In the genomic region with DNA sequence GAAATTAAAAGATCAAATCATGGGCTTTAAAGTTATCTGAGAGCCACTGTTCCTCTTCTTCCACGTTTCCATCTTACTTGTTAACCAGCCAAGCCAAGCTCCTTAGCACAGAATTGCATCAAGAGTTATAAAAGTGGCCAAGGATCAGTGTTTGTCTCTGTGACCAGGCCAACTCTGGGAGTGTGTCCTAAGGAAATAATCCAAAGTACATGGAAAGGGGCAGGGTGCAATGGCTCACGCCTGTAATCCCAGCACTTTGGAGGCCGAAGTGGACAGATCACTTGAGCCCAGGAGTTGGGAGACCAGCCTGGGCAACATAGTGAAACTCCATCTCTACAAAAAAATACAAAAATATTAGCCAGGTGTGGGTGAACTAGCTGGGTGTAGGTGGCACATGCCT, we compare ENCODE assay signal across 25 cellular contexts. TPM values are rescaled to one million over a fixed set of nuclear protein-coding genes. Genes with fewer than 3 reads are reported as not detected.
DNase-seq lines count a peak whose midpoint lies in the region; ATAC-seq, FAIRE-seq and TF ChIP-seq lines count a peak whose summit lies in the region.
"Had no signal": no experiment of that assay in that cellular context is flagged by ENCODE, and none has a peak within 500 bp of the region (broad histone marks: within the 10 kb centered on the region; RNA-seq: fewer than 3 reads in every experiment).

No MANE protein-coding gene starts in this region.

- in situ Hi-C loops in gastrocnemius medialis (cut with MboI; ENCODE audit: low sequenced_read_pairs in 4 of 4): loop anchor here in 1 of 4 donors (25.0 kb wide), 2 partner anchors 226 to 474 kb away; partner anchors contain the start of genes DCAF6 and MPC2

- no peak overlapping the region for H3K4me3 ChIP-seq in left ventricle myocardium inferior
- H3K4me3 ChIP-seq in gastrocnemius medialis: no peak overlapping the region
- H3K4me3 ChIP-seq: BLaER1 treated with 17β-estradiol and CSF1 and Interleukin-3, amounts not matched to agents 10 nM and 100 nM had no signal

- intact Hi-C loops in left ventricle myocardium inferior (cut with micrococcal nuclease) (no loop called here), Right ventricle myocardium superior (cut with DNase I) (no loop called here), gastrocnemius medialis (cut with DNase I; ENCODE audit: low total_unique reads) (no loop called here)

- FAIRE-seq in RCC 7860 (lab: Jason Lieb, UNC): no peak
- FAIRE-seq: GM12892, GM18507, H1, HTR-8/SVneo had no signal

- no peak for TF ChIP-seq POLR2A in gastrocnemius medialis (IDR thresholded peaks at IDR 0.05)

- H3K27ac ChIP-seq in left ventricle myocardium inferior (replicated peaks) (peak overlapping the region; percentile 7), gastrocnemius medialis (peak overlapping the region in 3 of 4 donors; percentile 4 to 33 (median 13))
- H3K27ac ChIP-seq: BLaER1 treated with 17β-estradiol and CSF1 and Interleukin-3, amounts not matched to agents 10 nM and 100 nM; KMS-11 had no signal

- TF ChIP-seq CTCF in left ventricle myocardium inferior (IDR thresholded peaks at IDR 0.05; ENCODE audit: borderline replicate concordance) (no peak), gastrocnemius medialis (IDR thresholded peaks at IDR 0.05 in 4 of 5, conservative IDR thresholded peaks at IDR 0.05 in 1 of 5) (no peak)

- DNase-seq in left ventricle myocardium inferior (no peak), Right ventricle myocardium superior (no peak), left lobe of liver (ENCODE audit: low spot score) (peak; percentile 64), gastrocnemius medialis (no peak), RCC 7860 (ENCODE audit: low spot score) (no peak), islet precursor cell (no peak)
- DNase-seq: 8988T; Calu3; CD8-positive, alpha-beta T cell; DMS153; NCI-H1092 treated with DMSO at 0.1 percent for 48 hours; NCI-H1694; NCI-H2081 treated with DMSO at 0.1 percent for 48 hours; NCI-H2171 treated with DMSO at 0.1 percent for 48 hours; NCI-H524 treated with DMSO at 0.1 percent for 48 hours; NCI-H82 had no signal

- H3K4me1 ChIP-seq in left ventricle myocardium inferior (peaks cover 35% of the 10 kb centered on the region), gastrocnemius medialis (peaks cover 0 to 8% of the 10 kb centered on the region in 2 donors)

- ATAC-seq in Right ventricle myocardium superior (ENCODE audit: poor library complexity): no peak
- ATAC-seq in left lobe of liver: peak; percentile 2
- ATAC-seq in gastrocnemius medialis: no peak
- no peak for ATAC-seq in GM18502 (IDR thresholded peaks at IDR 0.05; ENCODE audit: poor library complexity, unreplicated experiment)
- no peak for ATAC-seq in HG03439 (IDR thresholded peaks at IDR 0.05; ENCODE audit: unreplicated experiment)
- ATAC-seq: CD8-positive, alpha-beta T cell; Panc1 had no signal

- H3K36me3 ChIP-seq in left ventricle myocardium inferior (no peaks in the 10 kb centered on the region), gastrocnemius medialis (no peaks in the 10 kb centered on the region)

- H3K9me3 ChIP-seq in left ventricle myocardium inferior (replicated peaks) (no peaks in the 10 kb centered on the region), gastrocnemius medialis (no peaks in the 10 kb centered on the region)
- H3K9me3 ChIP-seq: BLaER1 treated with 17β-estradiol and CSF1 and Interleukin-3, amounts not matched to agents 10 nM and 100 nM had no signal

- H3K27me3 ChIP-seq in left ventricle myocardium inferior (ENCODE audit: low read depth): no peaks in the 10 kb centered on the region
- H3K27me3 ChIP-seq in gastrocnemius medialis: no peaks in the 10 kb centered on the region

RNA-seq across cellular contexts. Expression of gene MPZL1, which starts 10.0 kb away (rescaled TPM):
- total RNA-seq in left ventricle myocardium inferior (28.9 TPM), Right ventricle myocardium superior (34.4 TPM), left lobe of liver (17.8 TPM), gastrocnemius medialis (10 to 100 TPM in 3 of 4 donors, 1 to 10 TPM in 1; 9.2 to 15.7 (median 11.7) TPM)
